In genomic region chr1:51354417-51354816, GRCh38 we compare ENCODE assay signal across 11 cellular contexts.
"Had no signal": no experiment of that assay in that cellular context is flagged by ENCODE, and none has a peak within 500 bp of the region (broad histone marks: within the 10 kb centered on the region; RNA-seq: fewer than 3 reads in every experiment).

No MANE protein-coding gene starts in this region.

- ATAC-seq: GM23338, K562 had no signal

- H2AFZ ChIP-seq: GM23338 had no signal

- H3K27ac ChIP-seq: HL-60 had no signal

- H3K4me3 ChIP-seq: GM23338, K562 had no signal

- DNase-seq: H9, HCEC 1CT, HFFc6, IMR-90, KG1 had no signal

- H3K4me2 ChIP-seq: GM23338 had no signal

- FAIRE-seq: H1, H54, HTR-8/SVneo, K562 had no signal
